2 cellular contexts compared by ENCODE assay signal in the genomic region with DNA sequence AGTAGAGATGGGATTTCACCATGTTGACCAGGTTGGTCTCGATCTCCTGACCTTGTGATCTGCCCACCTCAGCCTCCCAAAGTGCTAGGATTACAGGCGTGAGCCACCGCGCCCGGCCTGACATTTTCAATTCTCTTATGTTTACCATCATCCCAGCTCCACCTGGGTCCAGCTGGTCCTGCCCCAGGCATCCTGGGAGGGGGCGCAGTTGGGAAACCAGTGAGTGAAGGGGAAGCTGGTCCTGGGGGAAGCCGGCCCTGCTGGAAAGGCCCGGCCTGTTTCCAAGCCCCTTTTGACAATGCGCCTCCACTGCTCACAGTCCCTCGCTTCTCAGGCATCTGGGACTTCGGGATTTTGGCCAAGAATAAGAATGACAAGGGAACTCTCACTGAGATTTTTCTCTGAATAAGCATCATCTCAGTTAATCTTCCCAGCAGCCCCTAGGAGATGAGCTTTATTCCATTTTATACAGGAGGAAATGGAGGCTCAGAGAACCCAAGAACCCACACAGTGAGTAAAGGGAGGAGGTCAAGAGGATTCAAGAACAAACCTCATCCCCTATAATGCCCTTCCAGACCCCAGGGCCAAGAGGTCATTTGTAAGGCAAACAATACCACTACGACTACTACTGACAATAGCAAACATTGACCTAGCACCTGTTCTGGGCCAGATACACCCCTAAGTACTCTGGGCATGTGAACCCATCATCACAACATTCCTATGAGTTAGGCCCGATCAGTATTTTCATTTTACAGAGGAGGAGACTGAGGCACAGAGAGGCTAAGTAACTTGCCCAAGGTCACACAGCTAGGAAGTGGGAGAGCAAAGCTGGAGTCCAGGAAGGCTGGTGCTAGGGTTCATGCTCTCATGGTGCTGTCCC.
TF ChIP-seq lines count a peak whose summit lies in the region.

No MANE protein-coding gene starts in this region.

TF ChIP-seq in HepG2, 621 proteins besides CTCF, POLR2A, EP300 and RAD21 (continues in another document):
- TF ChIP-seq HOXA5 (CRISPR knock-in tag; IDR thresholded peaks at IDR 0.05) (no peak), ZNF331 (CRISPR knock-in tag; IDR thresholded peaks at IDR 0.05) (no peak; the same call in 1 of the 2 replicates), ZNF484 (CRISPR knock-in tag; IDR thresholded peaks at IDR 0.05; ENCODE audit: borderline replicate concordance, low read depth) (no peak), PAX8 (CRISPR knock-in tag; IDR thresholded peaks at IDR 0.05; ENCODE audit: borderline replicate concordance) (no peak), KAT2B (IDR thresholded peaks at IDR 0.05; ENCODE audit: borderline replicate concordance, low read depth, low read length) (no peak), DMAP1 (CRISPR knock-in tag; IDR thresholded peaks at IDR 0.05) (no peak), ATF7-NPFF (CRISPR knock-in tag; IDR thresholded peaks at IDR 0.05; ENCODE audit: low read depth) (no peak), ARNTL (CRISPR knock-in tag; IDR thresholded peaks at IDR 0.05) (0 out of 2 replicates have a peak, but pooled peaks have one; percentile 3), SRSF1 (optimal IDR thresholded peaks at IDR 0.05; ENCODE audit: low read depth, low read length) (no peak), PCBP2 (optimal IDR thresholded peaks at IDR 0.05; ENCODE audit: low read depth, low read length, poor library complexity, severe bottlenecking) (no peak), PHB2 (IDR thresholded peaks at IDR 0.05; ENCODE audit: partially characterized antibody) (no peak), NCOA1 (CRISPR knock-in tag; IDR thresholded peaks at IDR 0.05) (no peak), ZNF44 (CRISPR knock-in tag; IDR thresholded peaks at IDR 0.05) (no peak; the same call in 1 of the 2 replicates), SRSF9 (IDR thresholded peaks at IDR 0.05; ENCODE audit: borderline replicate concordance, insufficient read depth, low read depth, low read length, poor library complexity, severe bottlenecking) (no peak), FOXM1 (CRISPR knock-in tag; IDR thresholded peaks at IDR 0.05) (no peak), ZNF660 (CRISPR knock-in tag; IDR thresholded peaks at IDR 0.05; ENCODE audit: borderline replicate concordance, low read depth) (no peak), RCOR2 (CRISPR knock-in tag; IDR thresholded peaks at IDR 0.05) (peak; percentile 77; the same call in 1 of the 2 replicates), NR2C2 (CRISPR knock-in tag; IDR thresholded peaks at IDR 0.05; ENCODE audit: borderline replicate concordance) (no peak), ZNF616 (CRISPR knock-in tag; IDR thresholded peaks at IDR 0.05; ENCODE audit: low read depth) (0 out of 2 replicates have a peak, but pooled peaks have one; percentile 8), ZNF879 (CRISPR knock-in tag; IDR thresholded peaks at IDR 0.05) (no peak)
- TF ChIP-seq, protein P1, sequence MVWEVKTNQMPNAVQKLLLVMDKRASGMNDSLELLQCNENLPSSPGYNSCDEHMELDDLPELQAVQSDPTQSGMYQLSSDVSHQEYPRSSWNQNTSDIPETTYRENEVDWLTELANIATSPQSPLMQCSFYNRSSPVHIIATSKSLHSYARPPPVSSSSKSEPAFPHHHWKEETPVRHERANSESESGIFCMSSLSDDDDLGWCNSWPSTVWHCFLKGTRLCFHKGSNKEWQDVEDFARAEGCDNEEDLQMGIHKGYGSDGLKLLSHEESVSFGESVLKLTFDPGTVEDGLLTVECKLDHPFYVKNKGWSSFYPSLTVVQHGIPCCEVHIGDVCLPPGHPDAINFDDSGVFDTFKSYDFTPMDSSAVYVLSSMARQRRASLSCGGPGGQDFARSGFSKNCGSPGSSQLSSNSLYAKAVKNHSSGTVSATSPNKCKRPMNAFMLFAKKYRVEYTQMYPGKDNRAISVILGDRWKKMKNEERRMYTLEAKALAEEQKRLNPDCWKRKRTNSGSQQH (CRISPR knock-in tag; IDR thresholded peaks at IDR 0.05; ENCODE audit: low read depth) = no peak
- TF ChIP-seq, protein P2, sequence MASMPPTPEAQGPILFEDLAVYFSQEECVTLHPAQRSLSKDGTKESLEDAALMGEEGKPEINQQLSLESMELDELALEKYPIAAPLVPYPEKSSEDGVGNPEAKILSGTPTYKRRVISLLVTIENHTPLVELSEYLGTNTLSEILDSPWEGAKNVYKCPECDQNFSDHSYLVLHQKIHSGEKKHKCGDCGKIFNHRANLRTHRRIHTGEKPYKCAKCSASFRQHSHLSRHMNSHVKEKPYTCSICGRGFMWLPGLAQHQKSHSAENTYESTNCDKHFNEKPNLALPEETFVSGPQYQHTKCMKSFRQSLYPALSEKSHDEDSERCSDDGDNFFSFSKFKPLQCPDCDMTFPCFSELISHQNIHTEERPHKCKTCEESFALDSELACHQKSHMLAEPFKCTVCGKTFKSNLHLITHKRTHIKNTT (CRISPR knock-in tag; IDR thresholded peaks at IDR 0.05) = no peak
- TF ChIP-seq, protein P3, sequence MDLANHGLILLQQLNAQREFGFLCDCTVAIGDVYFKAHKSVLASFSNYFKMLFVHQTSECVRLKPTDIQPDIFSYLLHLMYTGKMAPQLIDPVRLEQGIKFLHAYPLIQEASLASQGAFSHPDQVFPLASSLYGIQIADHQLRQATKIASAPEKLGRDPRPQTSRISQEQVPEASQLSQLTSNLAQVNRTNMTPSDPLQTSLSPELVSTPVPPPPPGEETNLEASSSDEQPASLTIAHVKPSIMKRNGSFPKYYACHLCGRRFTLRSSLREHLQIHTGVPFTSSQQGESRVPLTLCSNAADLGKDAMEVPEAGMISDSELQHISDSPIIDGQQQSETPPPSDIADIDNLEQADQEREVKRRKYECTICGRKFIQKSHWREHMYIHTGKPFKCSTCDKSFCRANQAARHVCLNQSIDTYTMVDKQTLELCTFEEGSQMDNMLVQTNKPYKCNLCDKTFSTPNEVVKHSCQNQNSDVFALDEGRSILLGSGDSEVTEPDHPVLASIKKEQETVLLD (CRISPR knock-in tag; IDR thresholded peaks at IDR 0.05; ENCODE audit: low read depth) = no peak
- TF ChIP-seq, protein P4, sequence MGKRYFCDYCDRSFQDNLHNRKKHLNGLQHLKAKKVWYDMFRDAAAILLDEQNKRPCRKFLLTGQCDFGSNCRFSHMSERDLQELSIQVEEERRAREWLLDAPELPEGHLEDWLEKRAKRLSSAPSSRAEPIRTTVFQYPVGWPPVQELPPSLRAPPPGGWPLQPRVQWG (CRISPR knock-in tag; IDR thresholded peaks at IDR 0.05; ENCODE audit: borderline replicate concordance, low read depth) = no peak
- TF ChIP-seq, protein P5, sequence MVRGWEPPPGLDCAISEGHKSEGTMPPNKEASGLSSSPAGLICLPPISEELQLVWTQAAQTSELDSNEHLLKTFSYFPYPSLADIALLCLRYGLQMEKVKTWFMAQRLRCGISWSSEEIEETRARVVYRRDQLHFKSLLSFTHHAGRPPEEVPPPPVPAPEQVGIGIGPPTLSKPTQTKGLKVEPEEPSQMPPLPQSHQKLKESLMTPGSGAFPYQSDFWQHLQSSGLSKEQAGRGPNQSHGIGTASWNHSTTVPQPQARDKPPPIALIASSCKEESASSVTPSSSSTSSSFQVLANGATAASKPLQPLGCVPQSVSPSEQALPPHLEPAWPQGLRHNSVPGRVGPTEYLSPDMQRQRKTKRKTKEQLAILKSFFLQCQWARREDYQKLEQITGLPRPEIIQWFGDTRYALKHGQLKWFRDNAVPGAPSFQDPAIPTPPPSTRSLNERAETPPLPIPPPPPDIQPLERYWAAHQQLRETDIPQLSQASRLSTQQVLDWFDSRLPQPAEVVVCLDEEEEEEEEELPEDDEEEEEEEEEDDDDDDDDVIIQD (CRISPR knock-in tag; IDR thresholded peaks at IDR 0.05; ENCODE audit: low read depth) = no peak
- TF ChIP-seq, protein P6, sequence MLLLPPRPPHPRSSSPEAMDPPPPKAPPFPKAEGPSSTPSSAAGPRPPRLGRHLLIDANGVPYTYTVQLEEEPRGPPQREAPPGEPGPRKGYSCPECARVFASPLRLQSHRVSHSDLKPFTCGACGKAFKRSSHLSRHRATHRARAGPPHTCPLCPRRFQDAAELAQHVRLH (CRISPR knock-in tag; IDR thresholded peaks at IDR 0.05; ENCODE audit: borderline replicate concordance, low read depth) = 0 out of 2 replicates have a peak, but pooled peaks have one; percentile 15

TF ChIP-seq in H1, 55 proteins besides CTCF, POLR2A, EP300 and RAD21:
- TF ChIP-seq TAF1 (IDR thresholded peaks at IDR 0.05; ENCODE audit: low read depth, low read length) (no peak), KDM1A (IDR thresholded peaks at IDR 0.05; ENCODE audit: borderline replicate concordance, low read length) (peak; percentile 73), CEBPB (IDR thresholded peaks at IDR 0.05; ENCODE audit: low read depth, low read length) (no peak), NRF1 (IDR thresholded peaks at IDR 0.05; ENCODE audit: low read depth, low read length) (no peak), BRCA1 (IDR thresholded peaks at IDR 0.05; ENCODE audit: low read depth, low read length) (no peak), KDM4A (IDR thresholded peaks at IDR 0.05; ENCODE audit: low read depth, low read length, severe bottlenecking) (no peak)
- TF ChIP-seq, protein P7, sequence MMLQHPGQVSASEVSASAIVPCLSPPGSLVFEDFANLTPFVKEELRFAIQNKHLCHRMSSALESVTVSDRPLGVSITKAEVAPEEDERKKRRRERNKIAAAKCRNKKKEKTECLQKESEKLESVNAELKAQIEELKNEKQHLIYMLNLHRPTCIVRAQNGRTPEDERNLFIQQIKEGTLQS (IDR thresholded peaks at IDR 0.05; ENCODE audit: insufficient read depth, low read depth, low read length) = no peak
TF ChIP-seq in H1: peak in this region for 1.
